12 cellular contexts compared by ENCODE assay signal in the genomic region with DNA sequence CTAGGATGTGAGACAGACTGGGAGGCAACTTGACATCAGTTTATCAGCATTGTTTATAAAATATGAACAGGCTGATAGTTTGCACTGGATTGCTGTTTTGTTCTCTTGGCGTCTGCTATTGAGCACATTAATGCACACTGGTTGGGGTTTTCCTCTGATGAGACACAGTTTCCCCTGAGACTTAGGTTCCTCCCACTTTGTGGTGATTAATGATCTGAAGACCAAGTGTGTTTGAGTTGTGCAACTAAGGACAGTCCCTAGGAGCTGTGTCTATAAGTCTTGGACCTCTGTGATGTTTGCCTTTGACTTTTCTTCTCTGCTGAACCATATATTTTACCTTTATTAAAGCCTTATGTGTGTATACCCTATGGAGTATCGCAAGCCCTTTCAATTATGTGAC.
A peak's percentile ranks its signal among the peaks of the same experiment; 100 is the strongest.
DNase-seq lines count a peak whose midpoint lies in the region; ATAC-seq and TF ChIP-seq lines count a peak whose summit lies in the region.
"Had no signal": no experiment of that assay in that cellular context is flagged by ENCODE, and none has a peak within 500 bp of the region (broad histone marks: within the 10 kb centered on the region; RNA-seq: fewer than 3 reads in every experiment).

No MANE protein-coding gene starts in this region.

- intact Hi-C loops in head of caudate nucleus (cut with DNase I) (no loop called here), dorsolateral prefrontal cortex (cut with DNase I) (no loop called here)

- TF ChIP-seq CTCF in dorsolateral prefrontal cortex (IDR thresholded peaks at IDR 0.05 in 54 of 56, conservative IDR thresholded peaks at IDR 0.05 in 2 of 56; ENCODE audit: low read depth in 1 of 56, partially characterized antibody in 56 of 56) = no peak

- no peak overlapping the region for H3K4me3 ChIP-seq in dorsolateral prefrontal cortex

- no peak overlapping the region for H3K27ac ChIP-seq in dorsolateral prefrontal cortex

- H3K27me3 ChIP-seq in dorsolateral prefrontal cortex = peaks cover 0 to 5% (median 0%) of the 10 kb centered on the region in 45 donors

- DNase-seq in fibroblast of the conjunctiva (ENCODE audit: low read depth) (peak; percentile 21), head of caudate nucleus (no peak), NCI-H524 treated with DMSO at 0.1 percent for 48 hours (lab: John Stamatoyannopoulos, UW) (no peak), dorsolateral prefrontal cortex (no peak)
- no peak for DNase-seq in activated naive CD4-positive, alpha-beta T cell (lab: John Stamatoyannopoulos, UW)
- DNase-seq: CD8-positive, alpha-beta T cell; dermis blood vessel endothelial cell; NCI-H1417 treated with DMSO at 0.1 percent for 48 hours; stimulated activated naive CD4-positive, alpha-beta T cell had no signal

- ATAC-seq in GM18520 (IDR thresholded peaks at IDR 0.05; ENCODE audit: unreplicated experiment) (peak; percentile 90), GM21723 (IDR thresholded peaks at IDR 0.05; ENCODE audit: unreplicated experiment) (peak; percentile 76), HG03432 (IDR thresholded peaks at IDR 0.05; ENCODE audit: unreplicated experiment) (peak; percentile 82)
- ATAC-seq: CD8-positive, alpha-beta T cell had no signal
